27 cellular contexts compared by ENCODE assay signal in genomic region chr12:65776994-65777393, GRCh38. TPM values are rescaled to one million over a fixed set of nuclear protein-coding genes. Genes with fewer than 3 reads are reported as not detected.
"Had no signal": no experiment of that assay in that cellular context is flagged by ENCODE, and none has a peak within 500 bp of the region (broad histone marks: within the 10 kb centered on the region; RNA-seq: fewer than 3 reads in every experiment).

No MANE protein-coding gene starts in this region.

- H3K27ac Mint-ChIP-seq: dendritic cell treated with granulocyte-macrophage colony-stimulating factor and Interleukin-4, amounts not matched to agents 40 ng/mL and 50 ng/mL, for 4 days; effector memory CD8-positive, alpha-beta T cell; naive B cell had no signal

- ATAC-seq: effector memory CD8-positive, alpha-beta T cell; esophagus mucosa; gastrocnemius medialis; heart right ventricle; left cardiac atrium; left lung; left ventricle myocardium superior; lower lobe of right lung; mucosa of descending colon had no signal

- H3K4me3 Mint-ChIP-seq: dendritic cell treated with granulocyte-macrophage colony-stimulating factor and Interleukin-4, amounts not matched to agents 40 ng/mL and 50 ng/mL, for 4 days; effector memory CD8-positive, alpha-beta T cell; endodermal cell; mesothelial cell of epicardium; naive B cell had no signal

- FAIRE-seq: endometrium, islet of Langerhans, keratinocyte had no signal

- H3K36me3 Mint-ChIP-seq: mesothelial cell of epicardium, naive B cell had no signal

- DNase-seq: cortex of kidney; effector CD8-positive, alpha-beta T cell; effector memory CD8-positive, alpha-beta T cell; endodermal cell; erythroblast; esophagus squamous epithelium; foreskin fibroblast; foreskin melanocyte; gastrocnemius medialis; glutamatergic neuron; head of caudate nucleus; heart right ventricle; hippocampal formation; left cardiac atrium; left lung; left ventricle myocardium superior; lower lobe of right lung; mesenchymal stem cell; mucosa of descending colon; naive B cell had no signal

- H3K4me1 ChIP-seq: esophagus squamous epithelium, gastrocnemius medialis, heart right ventricle, left lung, lower lobe of right lung had no signal

- H3K27me3 ChIP-seq: gastrocnemius medialis had no signal

- H3K27ac ChIP-seq: esophagus squamous epithelium, gastrocnemius medialis, heart right ventricle, left lung, lower lobe of right lung had no signal

- H3K4me1 Mint-ChIP-seq: naive B cell had no signal

- H3K4me3 ChIP-seq: esophagus squamous epithelium, gastrocnemius medialis, heart right ventricle, left lung, lower lobe of right lung, mucosa of descending colon had no signal

- H3K9me3 ChIP-seq: gastrocnemius medialis, lower lobe of right lung, mucosa of descending colon had no signal

- H3K9me3 Mint-ChIP-seq: dendritic cell treated with granulocyte-macrophage colony-stimulating factor and Interleukin-4, amounts not matched to agents 40 ng/mL and 50 ng/mL, for 4 days had no signal

- H3K36me3 ChIP-seq: esophagus squamous epithelium, gastrocnemius medialis, heart right ventricle, left lung, lower lobe of right lung had no signal

RNA-seq across cellular contexts. Expression of gene HMGA2, which starts 47.3 kb away (rescaled TPM):
- total RNA-seq: left ventricle myocardium superior, lower lobe of right lung, mesenteric fat pad had no signal
